Comparison of ENCODE assay signal across 14 cellular contexts in genomic region chr13:65260938-65261880, GRCh38.
DNase-seq lines count a peak whose midpoint lies in the region; TF ChIP-seq lines count a peak whose summit lies in the region.
"Had no signal": no experiment of that assay in that cellular context is flagged by ENCODE, and none has a peak within 500 bp of the region (broad histone marks: within the 10 kb centered on the region; RNA-seq: fewer than 3 reads in every experiment).

No MANE protein-coding gene starts in this region.

- H3K36me3 ChIP-seq in OCI-LY1 (ENCODE audit: insufficient read depth, low read length): no peaks in the 10 kb centered on the region
- H3K36me3 ChIP-seq in parathyroid adenoma (ENCODE audit: control insufficient read depth, insufficient read depth, low read length): no peaks in the 10 kb centered on the region
- no peaks in the 10 kb centered on the region for H3K36me3 ChIP-seq in breast epithelium

- no peak overlapping the region for H3K4me2 ChIP-seq in H9 (ENCODE audit: insufficient read depth, insufficient read length, low read length)
- peak overlapping the region; percentile 93 for H3K4me2 ChIP-seq in OCI-LY1 (ENCODE audit: low read length)
- H3K4me2 ChIP-seq in parathyroid adenoma (ENCODE audit: low read length): peak overlapping the region; percentile 53

- H3K4me3 ChIP-seq in OCI-LY1 (ENCODE audit: low read depth, low read length, poor library complexity, severe bottlenecking): peak overlapping the region; percentile 48
- peak overlapping the region; percentile 35 for H3K4me3 ChIP-seq in choroid plexus epithelial cell (ENCODE audit: low read depth, low read length)
- H3K4me3 ChIP-seq in parathyroid adenoma (ENCODE audit: low read depth, low read length): peak overlapping the region; percentile 26
- peak overlapping the region in 1 of 3 donors; percentile 8 for H3K4me3 ChIP-seq in breast epithelium

- H3T11ph ChIP-seq in H9 (ENCODE audit: low read length): no peak overlapping the region

- no CpG with 5 or more reads among the region's 5 CpGs for WGBS in H9 (ENCODE audit: extremely low coverage, insufficient read length, low lambda C conversion rate)

- H3K27ac ChIP-seq in H9 (ENCODE audit: insufficient read length, low read depth, low read length) (no peak overlapping the region), OCI-LY1 (ENCODE audit: low read depth, low read length, poor library complexity, severe bottlenecking) (peak overlapping the region; percentile 70), parathyroid adenoma (no peak overlapping the region), breast epithelium (no peak overlapping the region)

- H3K36me3 Mint-ChIP-seq in H9 (ENCODE audit: insufficient read depth in 1 of 3, low read depth in 3 of 3): no peaks in the 10 kb centered on the region
- H3K36me3 Mint-ChIP-seq: naive thymus-derived CD8-positive, alpha-beta T cell; type B pancreatic cell had no signal

- H3K9me2 ChIP-seq in OCI-LY1 (ENCODE audit: low read depth, low read length): no peaks in the 10 kb centered on the region

- no peaks in the 10 kb centered on the region for H3K4me1 ChIP-seq in H9 (ENCODE audit: insufficient read depth, low read length)
- H3K4me1 ChIP-seq in OCI-LY1 (ENCODE audit: insufficient read depth, low read length, severe bottlenecking): peaks cover 30% of the 10 kb centered on the region
- H3K4me1 ChIP-seq in parathyroid adenoma: no peaks in the 10 kb centered on the region
- no peaks in the 10 kb centered on the region for H3K4me1 ChIP-seq in breast epithelium

- H3K27ac Mint-ChIP-seq in H9: peak overlapping the region; percentile 42 to 63 (median 47); a peak in 5 of 7 replicates
- H3K27ac Mint-ChIP-seq: naive thymus-derived CD8-positive, alpha-beta T cell; type B pancreatic cell had no signal

- no peak overlapping the region for H3K23ac ChIP-seq in H9 (ENCODE audit: insufficient read length, low read depth, low read length)

- no peak overlapping the region for H2BK120ac ChIP-seq in H9 (ENCODE audit: low read depth, low read length, poor library complexity, severe bottlenecking)

- H4K5ac ChIP-seq in H9 (ENCODE audit: insufficient read length, low read depth, low read length): no peak overlapping the region

- H3K79me2 ChIP-seq in H9 (ENCODE audit: insufficient read depth, low read length) (no peaks in the 10 kb centered on the region; the same call in 1 of the 2 replicates), OCI-LY1 (ENCODE audit: insufficient read depth, low read length) (no peaks in the 10 kb centered on the region), parathyroid adenoma (no peaks in the 10 kb centered on the region)

- H2BK5ac ChIP-seq in H9 (ENCODE audit: insufficient read length, low read length): no peak overlapping the region

- no peaks in the 10 kb centered on the region for H3K27me3 Mint-ChIP-seq in H9 (ENCODE audit: low read depth)
- H3K27me3 Mint-ChIP-seq: naive thymus-derived CD8-positive, alpha-beta T cell; type B pancreatic cell had no signal

- H2BK15ac ChIP-seq in H9 (ENCODE audit: low read depth, low read length): no peak overlapping the region

- H4K91ac ChIP-seq in H9 (ENCODE audit: insufficient read length, low read depth, low read length): no peak overlapping the region

- no peak overlapping the region for H3K56ac ChIP-seq in H9 (ENCODE audit: insufficient read length, low read depth, low read length)

- H3K4me3 Mint-ChIP-seq in H9: no peak overlapping the region
- H3K4me3 Mint-ChIP-seq: type B pancreatic cell had no signal

- no peak for DNase-seq in H9
- DNase-seq in choroid plexus epithelial cell (ENCODE audit: low read depth): peak; percentile 36
- no peak for DNase-seq in breast epithelium (ENCODE audit: low spot score in 2 of 2)
- DNase-seq in kidney tubule cell (ENCODE audit: low spot score): no peak
- DNase-seq in NCI-H226: no peak
- no peak for DNase-seq in KG1 (lab: John Stamatoyannopoulos, UW)
- DNase-seq: activated effector memory CD4-positive, alpha-beta T cell treated with Interleukin-2 at 50 U/mL for 16 hours; caudate nucleus; naive thymus-derived CD8-positive, alpha-beta T cell; NCI-H2081; small intestine had no signal

- H3K9me3 Mint-ChIP-seq in H9: peaks cover 0 to 3% of the 10 kb centered on the region in 2 experiments; a peak in 1 of 5 replicates
- H3K9me3 Mint-ChIP-seq: type B pancreatic cell had no signal

- intact Hi-C loops in breast epithelium (cut with DNase I; ENCODE audit: low total_unique reads): no loop called here

- H3K27me3 ChIP-seq in H9 (ENCODE audit: insufficient read depth, low read length) (no peaks in the 10 kb centered on the region), OCI-LY1 (ENCODE audit: insufficient read depth, low read length) (no peaks in the 10 kb centered on the region), parathyroid adenoma (ENCODE audit: control insufficient read depth, insufficient read depth, low read length) (no peaks in the 10 kb centered on the region), breast epithelium (no peaks in the 10 kb centered on the region)

- no peak overlapping the region for H2BK12ac ChIP-seq in H9 (ENCODE audit: insufficient read length, low read depth, low read length)

- no peak overlapping the region for H4K8ac ChIP-seq in H9 (replicated peaks; ENCODE audit: insufficient read length, low read depth, low read length)

- no peaks in the 10 kb centered on the region for H3K23me2 ChIP-seq in H9 (ENCODE audit: insufficient read length, low read depth, low read length, poor library complexity, severe bottlenecking)

- TF ChIP-seq CTCF in H9 (conservative IDR thresholded peaks at IDR 0.05): no peak
- no peak for TF ChIP-seq CTCF in OCI-LY1 (IDR thresholded peaks at IDR 0.05; ENCODE audit: low read length)
- no peak for TF ChIP-seq CTCF in choroid plexus epithelial cell (conservative IDR thresholded peaks at IDR 0.05; ENCODE audit: low read depth, low read length)
- no peak for TF ChIP-seq CTCF in parathyroid adenoma (IDR thresholded peaks at IDR 0.05)
- TF ChIP-seq CTCF in breast epithelium (IDR thresholded peaks at IDR 0.05): no peak

- H3K9me3 ChIP-seq in H9 (ENCODE audit: control insufficient read depth, low read depth, low read length): no peaks in the 10 kb centered on the region
- H3K9me3 ChIP-seq in OCI-LY1 (ENCODE audit: low read length): peaks cover 8% of the 10 kb centered on the region; the same call in 1 of the 2 replicates
- H3K9me3 ChIP-seq in parathyroid adenoma (ENCODE audit: control insufficient read depth, low read length): no peaks in the 10 kb centered on the region
- H3K9me3 ChIP-seq in breast epithelium: no peaks in the 10 kb centered on the region

- H3K18ac ChIP-seq in H9 (ENCODE audit: insufficient read length, low read depth, low read length): no peak overlapping the region

- no peak overlapping the region for H2AK5ac ChIP-seq in H9 (ENCODE audit: insufficient read length, low read length)

- H3K4ac ChIP-seq in H9 (ENCODE audit: low read depth, low read length): no peak overlapping the region

- H3K14ac ChIP-seq in H9 (ENCODE audit: insufficient read depth, low read length): no peak overlapping the region

- H3K4me1 Mint-ChIP-seq in H9: peaks cover 6% of the 10 kb centered on the region in 2 experiments

- H3K9ac ChIP-seq in H9 (ENCODE audit: extremely low read depth, insufficient read length, low read length): no peak overlapping the region
- peak overlapping the region; percentile 62 for H3K9ac ChIP-seq in OCI-LY1 (ENCODE audit: low read length)
- H3K9ac ChIP-seq in parathyroid adenoma: no peak overlapping the region

- H2AFZ ChIP-seq in H9 (ENCODE audit: low read length) (no peak overlapping the region), OCI-LY1 (ENCODE audit: low read length) (peak overlapping the region; percentile 88), parathyroid adenoma (no peak overlapping the region)

- H4K20me1 ChIP-seq in H9 (ENCODE audit: control insufficient read depth, insufficient read depth, insufficient read length) (no peaks in the 10 kb centered on the region), OCI-LY1 (ENCODE audit: insufficient read depth, low read length) (no peaks in the 10 kb centered on the region)

- no peaks in the 10 kb centered on the region for H3K79me1 ChIP-seq in H9 (ENCODE audit: insufficient read depth, low read depth, low read length, poor library complexity, severe bottlenecking)

- H2BK20ac ChIP-seq in H9 (ENCODE audit: low read depth, low read length, poor library complexity, severe bottlenecking): no peak overlapping the region

- H3F3A ChIP-seq in OCI-LY1 (ENCODE audit: insufficient read depth, low read length): 0 out of 2 replicates have a peak, but pooled peaks cover under 1% of the 10 kb centered on the region

- no peak for TF ChIP-seq POLR2A in breast epithelium (IDR thresholded peaks at IDR 0.05)
